1 cellular context compared by ENCODE assay signal in the genomic region with DNA sequence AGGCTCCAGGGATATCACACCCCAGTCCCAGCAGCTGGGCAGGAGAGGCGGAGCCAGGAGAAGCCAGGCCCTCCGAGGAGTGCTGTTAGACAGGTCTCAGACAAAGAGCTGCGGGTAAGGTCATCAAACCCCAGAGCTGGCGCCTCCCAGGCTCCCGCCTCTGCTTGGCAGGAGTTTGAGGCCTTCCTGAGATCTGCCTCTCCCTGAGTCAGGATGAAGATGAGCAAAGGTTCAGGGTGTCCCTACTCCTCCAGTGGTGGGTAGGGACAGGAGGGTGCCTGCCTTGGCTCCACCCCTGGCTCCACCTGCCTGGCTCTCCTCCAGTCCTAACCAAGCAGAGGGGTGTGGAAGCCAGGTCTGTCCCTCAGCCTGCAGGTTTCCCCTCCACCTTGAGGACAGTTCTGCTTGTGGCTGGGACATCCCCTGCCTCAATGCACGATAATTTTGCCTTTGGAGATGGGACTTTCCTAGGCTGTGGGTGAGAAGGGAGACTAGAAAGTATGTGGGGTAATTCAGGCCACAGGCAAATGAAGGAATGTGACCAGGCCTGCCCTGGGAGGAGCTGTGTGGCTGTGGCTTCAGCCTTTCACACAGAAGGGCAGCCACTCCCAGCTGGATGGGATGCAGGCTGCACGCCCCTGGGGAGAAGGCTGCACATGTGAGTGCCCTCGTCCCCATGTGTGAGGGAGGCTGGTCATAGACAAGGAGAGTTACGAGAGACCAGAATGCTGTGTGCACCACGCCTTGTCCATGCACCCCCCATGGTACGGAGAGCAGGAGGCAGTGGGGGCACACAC.
TF ChIP-seq lines count a peak whose summit lies in the region.

No MANE protein-coding gene starts in this region.

TF ChIP-seq in IMR-90, 13 proteins besides CTCF, POLR2A, EP300 and RAD21 (continued from another document):
- TF ChIP-seq, protein P1, sequence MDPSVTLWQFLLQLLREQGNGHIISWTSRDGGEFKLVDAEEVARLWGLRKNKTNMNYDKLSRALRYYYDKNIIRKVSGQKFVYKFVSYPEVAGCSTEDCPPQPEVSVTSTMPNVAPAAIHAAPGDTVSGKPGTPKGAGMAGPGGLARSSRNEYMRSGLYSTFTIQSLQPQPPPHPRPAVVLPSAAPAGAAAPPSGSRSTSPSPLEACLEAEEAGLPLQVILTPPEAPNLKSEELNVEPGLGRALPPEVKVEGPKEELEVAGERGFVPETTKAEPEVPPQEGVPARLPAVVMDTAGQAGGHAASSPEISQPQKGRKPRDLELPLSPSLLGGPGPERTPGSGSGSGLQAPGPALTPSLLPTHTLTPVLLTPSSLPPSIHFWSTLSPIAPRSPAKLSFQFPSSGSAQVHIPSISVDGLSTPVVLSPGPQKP (IDR thresholded peaks at IDR 0.05; ENCODE audit: borderline replicate concordance, low read depth, low read length) = no peak
- TF ChIP-seq CHD1 (IDR thresholded peaks at IDR 0.05; ENCODE audit: low read depth, low read length) (no peak), NFE2L2 (IDR thresholded peaks at IDR 0.05; ENCODE audit: low read depth, low read length) (no peak), RFX5 (IDR thresholded peaks at IDR 0.05; ENCODE audit: low read depth, low read length) (no peak)
